In genomic region chr15:70763120-70763949, GRCh38 we compare ENCODE assay signal across 8 cellular contexts. TPM values are rescaled to one million over a fixed set of nuclear protein-coding genes. Genes with fewer than 3 reads are reported as not detected.
DNase-seq lines count a peak whose midpoint lies in the region; ATAC-seq, FAIRE-seq and TF ChIP-seq lines count a peak whose summit lies in the region.

UACA (minus strand) TSS chr15:70763558; CDS start chr15:70763407, 151 bp downstream.

- DNase-seq in AG04449 (ENCODE audit: low read depth, low spot score), result peak; percentile 74
- peak; percentile 88 for DNase-seq in NCI-H524 treated with DMSO at 0.1 percent for 48 hours (lab: John Stamatoyannopoulos, UW)
- peak; percentile 80 for DNase-seq in activated CD8-positive, alpha-beta T cell treated with anti-CD3 and anti-CD28 coated beads for 36 hours
- peak; percentile 99 for DNase-seq in ecto neural progenitor cell (ENCODE audit: low spot score)
- DNase-seq in HepG2 (ENCODE audit: low spot score), result peak; percentile 91
- DNase-seq in stimulated activated CD4-positive, alpha-beta T cell treated with anti-CD3 and anti-CD28 coated beads, Interleukin-2, amount 100 ng/mL, for 24 hours, result peak; percentile 82 to 88

- no peaks in the 10 kb centered on the region for H3K36me3 ChIP-seq in HepG2 (replicated peaks in 1 of 2; ENCODE audit: control insufficient read depth in 1 of 2, insufficient read depth in 2 of 2, low read length in 2 of 2)

- no peaks in the 10 kb centered on the region for H4K20me1 ChIP-seq in HepG2 (ENCODE audit: insufficient read depth, low read length)

- H3K27me3 ChIP-seq in HepG2 (ENCODE audit: control insufficient read depth in 1 of 2, insufficient read depth in 2 of 2, low read length in 2 of 2), result peaks cover 0 to 5% of the 10 kb centered on the region in 2 experiments; a peak in 2 of 5 replicates

- intact Hi-C loops in activated CD8-positive, alpha-beta T cell treated with anti-CD3 and anti-CD28 coated beads for 36 hours (cut with micrococcal nuclease), result no loop called here
- intact Hi-C loops in HepG2 (cut with micrococcal nuclease; ENCODE audit: unreplicated experiment), result no loop called here

- H3K36me3 Mint-ChIP-seq in activated CD8-positive, alpha-beta T cell treated with anti-CD3 and anti-CD28 coated beads for 36 hours (ENCODE audit: low read depth), result no peaks in the 10 kb centered on the region

- H3K4me3 Mint-ChIP-seq in activated CD8-positive, alpha-beta T cell treated with anti-CD3 and anti-CD28 coated beads for 36 hours, result peak within 1 kb of the TSS; percentile 69

- peak; percentile 52 for TF ChIP-seq RAD21 in HepG2 (CRISPR knock-in tag; IDR thresholded peaks at IDR 0.05)

- peaks cover 18% of the 10 kb centered on the region for H3K4me1 Mint-ChIP-seq in activated CD8-positive, alpha-beta T cell treated with anti-CD3 and anti-CD28 coated beads for 36 hours (ENCODE audit: low read depth)

- ATAC-seq in GM19035 (IDR thresholded peaks at IDR 0.05; ENCODE audit: unreplicated experiment), result peak; percentile 96
- ATAC-seq in HG03439 (IDR thresholded peaks at IDR 0.05; ENCODE audit: unreplicated experiment), result peak; percentile 90
- ATAC-seq in activated CD8-positive, alpha-beta T cell treated with anti-CD3 and anti-CD28 coated beads for 36 hours, result peak; percentile 98
- peak; percentile 95 for ATAC-seq in HepG2

- peaks cover 57% of the 10 kb centered on the region for H3K4me1 ChIP-seq in HepG2 (ENCODE audit: insufficient read depth, low read length)

- no peak within 1 kb of the TSS for H3K27ac Mint-ChIP-seq in activated CD8-positive, alpha-beta T cell treated with anti-CD3 and anti-CD28 coated beads for 36 hours

- peak within 1 kb of the TSS; percentile 75 for H3K9ac ChIP-seq in HepG2 (ENCODE audit: insufficient read depth, low read depth, low read length)

- H3K27ac ChIP-seq in HepG2 (ENCODE audit: extremely low read length, insufficient read depth, low read length), result peak within 1 kb of the TSS; percentile 89

- no peak for TF ChIP-seq CTCF in AG04449 (IDR thresholded peaks at IDR 0.05; ENCODE audit: insufficient read depth, low read length, missing control alignments)
- no peak for TF ChIP-seq CTCF in activated CD8-positive, alpha-beta T cell treated with anti-CD3 and anti-CD28 coated beads for 36 hours (IDR thresholded peaks at IDR 0.05)
- peak; percentile 17; the same call in 1 of the 2 replicates for TF ChIP-seq CTCF in HepG2 (CRISPR knock-in tag; IDR thresholded peaks at IDR 0.05)

- H3K27me3 Mint-ChIP-seq in activated CD8-positive, alpha-beta T cell treated with anti-CD3 and anti-CD28 coated beads for 36 hours, result peaks cover 36% of the 10 kb centered on the region

- H3K79me2 ChIP-seq in HepG2 (ENCODE audit: insufficient read depth, low read length), result peaks cover 29% of the 10 kb centered on the region

- no peak for TF ChIP-seq EP300 in HepG2 (IDR thresholded peaks at IDR 0.05; ENCODE audit: low read depth in 2 of 2, low read length in 2 of 2)
- TF ChIP-seq EP300 in HepG2 (CRISPR knock-in tag; IDR thresholded peaks at IDR 0.05; ENCODE audit: borderline replicate concordance), result no peak

- FAIRE-seq in HepG2 (lab: Jason Lieb, UNC), result peak; percentile 71

- POLR2A ChIA-PET in AG04449 (lab: Yijun Ruan, JAX) (interaction anchor here (0.9 to 1.0 kb wide), 3 partner anchors 20 to 89 kb away, joined by 3 to 4 read pairs (median 4); no protein-coding TSS in a partner anchor), HepG2 (lab: Yijun Ruan, JAX) (interaction anchor here (0.7 to 1.3 kb wide), 6 partner anchors 14 to 1311 kb away, joined by 3 read pairs; partner anchors contain the start of gene RPLP1)
- POLR2A ChIA-PET in activated CD8-positive, alpha-beta T cell treated with anti-CD3 and anti-CD28 coated beads for 36 hours (lab: Charles Lee), result no interaction called here

- BruUV-seq in HepG2 (replicated peaks; lab: Mats Ljungman, UMichigan), result no TSS peak

- no peaks in the 10 kb centered on the region for H3K9me3 ChIP-seq in HepG2 (ENCODE audit: low read length)

- peak; percentile 59 to 94; a peak in 3 of 4 replicates for TF ChIP-seq POLR2A in HepG2 (IDR thresholded peaks at IDR 0.05; ENCODE audit: insufficient read depth in 1 of 2, low read depth in 2 of 2, low read length in 2 of 2)

- CTCF ChIA-PET in AG04449 (lab: Yijun Ruan, JAX) (interaction anchor here (1.0 to 1.1 kb wide), 2 partner anchors 9 to 49 kb away, joined by 4 to 7 read pairs; no protein-coding TSS in a partner anchor), HepG2 (lab: Yijun Ruan, JAX; ENCODE audit: low intra/inter-chr PET ratio, low total read pairs) (no interaction called here)
- CTCF ChIA-PET in activated CD8-positive, alpha-beta T cell treated with anti-CD3 and anti-CD28 coated beads for 36 hours (lab: Charles Lee), result interaction anchor here (1.8 kb wide), 1 partner anchor 41 kb away, joined by 3 read pairs; no protein-coding TSS in a partner anchor

- H2AFZ ChIP-seq in HepG2 (ENCODE audit: low read length), result peak within 1 kb of the TSS; percentile 85

- in situ Hi-C loops in HepG2 (cut with HindIII; ENCODE audit: extremely low pct_ligation_motif_present, low pct_unique_long_range_greater_than_20kb), result no loop called here

- no peaks in the 10 kb centered on the region for H3K9me3 Mint-ChIP-seq in activated CD8-positive, alpha-beta T cell treated with anti-CD3 and anti-CD28 coated beads for 36 hours

- H3K4me3 ChIP-seq in AG04449 (ENCODE audit: low read depth, low read length) (peak within 1 kb of the TSS; percentile 77), HepG2 (replicated peaks in 1 of 3; ENCODE audit: insufficient read depth in 1 of 3, low read depth in 2 of 3, low read length in 3 of 3) (peak within 1 kb of the TSS; percentile 82 to 89 (median 88))

- H3K4me2 ChIP-seq in HepG2 (ENCODE audit: low read depth, low read length), result peak within 1 kb of the TSS; percentile 90

- WGBS in HepG2 (ENCODE audit: low lambda C conversion rate), result 2% methylated on average over 22 of the region's 79 CpGs

TF ChIP-seq in HepG2, 621 proteins besides CTCF, POLR2A, EP300 and RAD21 (continues in another document):
- peak; percentile 24; the same call in 1 of the 2 replicates for TF ChIP-seq ZNF121 (CRISPR knock-in tag; IDR thresholded peaks at IDR 0.05)
- no peak; the same call in 1 of the 2 replicates for TF ChIP-seq MIXL1 (CRISPR knock-in tag; IDR thresholded peaks at IDR 0.05)
- peak; percentile 20; the same call in 1 of the 2 replicates for TF ChIP-seq KAT8 (CRISPR knock-in tag; IDR thresholded peaks at IDR 0.05)
- TF ChIP-seq IRX3 (CRISPR knock-in tag; IDR thresholded peaks at IDR 0.05; ENCODE audit: borderline replicate concordance, low read depth), result peak; percentile 82; the same call in 1 of the 2 replicates
- TF ChIP-seq ZNF317 (CRISPR knock-in tag; IDR thresholded peaks at IDR 0.05), result peak; percentile 62
- TF ChIP-seq, protein P1, sequence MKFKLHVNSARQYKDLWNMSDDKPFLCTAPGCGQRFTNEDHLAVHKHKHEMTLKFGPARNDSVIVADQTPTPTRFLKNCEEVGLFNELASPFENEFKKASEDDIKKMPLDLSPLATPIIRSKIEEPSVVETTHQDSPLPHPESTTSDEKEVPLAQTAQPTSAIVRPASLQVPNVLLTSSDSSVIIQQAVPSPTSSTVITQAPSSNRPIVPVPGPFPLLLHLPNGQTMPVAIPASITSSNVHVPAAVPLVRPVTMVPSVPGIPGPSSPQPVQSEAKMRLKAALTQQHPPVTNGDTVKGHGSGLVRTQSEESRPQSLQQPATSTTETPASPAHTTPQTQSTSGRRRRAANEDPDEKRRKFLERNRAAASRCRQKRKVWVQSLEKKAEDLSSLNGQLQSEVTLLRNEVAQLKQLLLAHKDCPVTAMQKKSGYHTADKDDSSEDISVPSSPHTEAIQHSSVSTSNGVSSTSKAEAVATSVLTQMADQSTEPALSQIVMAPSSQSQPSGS (CRISPR knock-in tag; IDR thresholded peaks at IDR 0.05), result no peak
- TF ChIP-seq, protein P2, sequence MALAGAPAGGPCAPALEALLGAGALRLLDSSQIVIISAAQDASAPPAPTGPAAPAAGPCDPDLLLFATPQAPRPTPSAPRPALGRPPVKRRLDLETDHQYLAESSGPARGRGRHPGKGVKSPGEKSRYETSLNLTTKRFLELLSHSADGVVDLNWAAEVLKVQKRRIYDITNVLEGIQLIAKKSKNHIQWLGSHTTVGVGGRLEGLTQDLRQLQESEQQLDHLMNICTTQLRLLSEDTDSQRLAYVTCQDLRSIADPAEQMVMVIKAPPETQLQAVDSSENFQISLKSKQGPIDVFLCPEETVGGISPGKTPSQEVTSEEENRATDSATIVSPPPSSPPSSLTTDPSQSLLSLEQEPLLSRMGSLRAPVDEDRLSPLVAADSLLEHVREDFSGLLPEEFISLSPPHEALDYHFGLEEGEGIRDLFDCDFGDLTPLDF (CRISPR knock-in tag; IDR thresholded peaks at IDR 0.05), result peak; percentile 58; the same call in 1 of the 2 replicates
- TF ChIP-seq SETDB1 (CRISPR knock-in tag; IDR thresholded peaks at IDR 0.05; ENCODE audit: borderline replicate concordance), result no peak
- TF ChIP-seq ZNF558 (CRISPR knock-in tag; IDR thresholded peaks at IDR 0.05; ENCODE audit: borderline replicate concordance), result peak; percentile 92; the same call in 1 of the 2 replicates

RNA-seq across cellular contexts. Expression of gene UACA, which starts in this region (rescaled TPM):
- 1 to 10 TPM; 2.4 to 2.8 TPM for total RNA-seq in activated CD8-positive, alpha-beta T cell treated with anti-CD3 and anti-CD28 coated beads for 36 hours
- 17.8 and 22.1 TPM in 2 replicates for total RNA-seq in HepG2 (2016; rRNA removed; fragmentation: Illumina TruSeq; extraction: Trizol)
- total RNA-seq in HepG2 (2016; cell fraction: cytosol; rRNA removed; fragmentation: Illumina TruSeq; extraction: Trizol; ENCODE audit: low read depth), result 14.4 and 18.1 TPM in 2 replicates
- 19.7 and 21.3 TPM in 2 replicates for total RNA-seq in HepG2 (2016; cell fraction: insoluble cytoplasmic fraction; rRNA removed; fragmentation: Illumina TruSeq; extraction: Trizol)
- 7.7 and 8.4 TPM in 2 replicates for total RNA-seq in HepG2 (2016; cell fraction: membrane; rRNA removed; fragmentation: Illumina TruSeq; extraction: Trizol)
- 36.5 and 36.9 TPM in 2 replicates for total RNA-seq in HepG2 (2016; cell fraction: nucleus; rRNA removed; fragmentation: Illumina TruSeq; extraction: Trizol)
- 33.5 and 39.2 TPM in 2 replicates for polyA plus RNA-seq in HepG2 (2011; rRNA removed)
- polyA plus RNA-seq in HepG2 (2011; cell fraction: cytosol; rRNA removed), result 12.5 and 15.3 TPM in 2 replicates
- polyA plus RNA-seq in HepG2 (2011; cell fraction: nucleus; rRNA removed), result 35.7 and 38.2 TPM in 2 replicates
- 27.2 and 36.9 TPM in 2 replicates for polyA plus RNA-seq in HepG2 (2012)
- 0.66 and 0.80 TPM in 2 replicates for polyA plus RNA-seq in HepG2 (2016; cell fraction: cytosol; fragmentation: Illumina TruSeq; extraction: Trizol; ENCODE audit: low read depth)
- 10.1 and 14.0 TPM in 2 replicates for polyA plus RNA-seq in HepG2 (2016; cell fraction: insoluble cytoplasmic fraction; fragmentation: Illumina TruSeq; extraction: Trizol; ENCODE audit: low read depth)
- 2.0 TPM in 2 replicates for polyA plus RNA-seq in HepG2 (2016; cell fraction: membrane; fragmentation: Illumina TruSeq; extraction: Trizol; ENCODE audit: low read depth)
- 40.1 and 43.4 TPM in 2 replicates for polyA plus RNA-seq in HepG2 (2016; cell fraction: nucleus; fragmentation: Illumina TruSeq; extraction: Trizol; ENCODE audit: insufficient read depth, low read depth)
- polyA minus RNA-seq in HepG2 (2011; rRNA and poly(A)+ RNA removed; ENCODE audit: low replicate concordance), result 60.8 and 71.4 TPM in 2 replicates
- 20.9 and 27.9 TPM in 2 replicates for polyA minus RNA-seq in HepG2 (2011; cell fraction: cytosol; rRNA and poly(A)+ RNA removed)
- polyA minus RNA-seq in HepG2 (2011; cell fraction: nucleus; rRNA and poly(A)+ RNA removed), result 93.1 and 97.1 TPM in 2 replicates

Comparison
In these comparisons a context has a peak if more than half of its experiments do, and no peak if none do; other contexts are left out.
1. Peak in every context shown above with its lines: DNase-seq, ATAC-seq, H3K4me3 ChIP-seq and H3K27ac ChIP-seq.